ENCODE assay signal across 18 cellular contexts in the genomic region with DNA sequence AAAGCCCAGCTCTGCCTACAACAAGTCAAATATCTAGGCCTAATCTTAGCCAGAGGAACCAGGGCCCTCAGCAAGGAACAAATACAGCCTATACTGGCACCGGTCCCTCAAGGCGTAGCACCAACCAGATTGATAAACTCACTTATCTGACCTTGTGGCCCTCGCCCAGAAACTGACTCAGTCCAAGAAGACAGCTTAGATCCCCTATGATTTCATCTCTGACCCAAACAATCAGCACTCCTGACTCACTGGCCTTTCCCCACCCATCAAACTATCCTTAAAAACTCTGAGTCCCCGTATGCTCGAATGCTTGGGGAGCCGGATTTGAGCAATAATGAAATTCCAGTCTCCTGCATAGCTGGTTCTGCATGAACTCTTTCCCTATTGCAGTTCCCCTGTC. TPM values are rescaled to one million over a fixed set of nuclear protein-coding genes. Genes with fewer than 3 reads are reported as not detected.
DNase-seq lines count a peak whose midpoint lies in the region; TF ChIP-seq lines count a peak whose summit lies in the region.
"Had no signal": no experiment of that assay in that cellular context is flagged by ENCODE, and none has a peak within 500 bp of the region (broad histone marks: within the 10 kb centered on the region; RNA-seq: fewer than 3 reads in every experiment).

No MANE protein-coding gene starts in this region.

- WGBS in mammary epithelial cell (ENCODE audit: low coverage, missing lambda C conversion rate), result 91% methylated on average over 6 of the region's 6 CpGs

- intact Hi-C loops in MCF 10A (cut with micrococcal nuclease), result no loop called here
- intact Hi-C loops in mammary epithelial cell (cut with micrococcal nuclease), result no loop called here

- no peaks in the 10 kb centered on the region for H3K36me3 ChIP-seq in mammary epithelial cell (ENCODE audit: insufficient read depth, low read length)

- no peak overlapping the region for H2AFZ ChIP-seq in mammary epithelial cell (ENCODE audit: low read depth, low read length)

- peaks cover 11% of the 10 kb centered on the region for H3K4me1 ChIP-seq in mammary epithelial cell (ENCODE audit: insufficient read depth, low read length)

- H3K4me1 Mint-ChIP-seq in MCF 10A (ENCODE audit: insufficient read depth, unreplicated experiment), result peaks cover 11% of the 10 kb centered on the region

- H3K9me3 Mint-ChIP-seq in MCF 10A (ENCODE audit: unreplicated experiment), result no peaks in the 10 kb centered on the region

- peaks cover 5% of the 10 kb centered on the region for H3K36me3 Mint-ChIP-seq in MCF 10A (ENCODE audit: insufficient read depth, unreplicated experiment)

- in situ Hi-C loops in mammary epithelial cell (cut with MboI; ENCODE audit: low sequenced_read_pairs in 2 of 2), result no loop called here

- no peak overlapping the region for H3K27ac Mint-ChIP-seq in MCF 10A (ENCODE audit: low read depth, unreplicated experiment)
- H3K27ac Mint-ChIP-seq: stimulated activated naive B cell treated with anti-CD40 and anti-IgM and Interleukin-4, amounts not matched to agents 10 μg/mL and 1 μg/mL and 100 μg/mL, for 72 hours had no signal

- H3K27me3 ChIP-seq in mammary epithelial cell (ENCODE audit: insufficient read depth, low read length), result no peaks in the 10 kb centered on the region

- no peak overlapping the region for H3K9ac ChIP-seq in mammary epithelial cell (ENCODE audit: insufficient read depth, low read length)

- POLR2A ChIA-PET in MCF 10A (lab: Yijun Ruan, JAX), result no interaction called here

- peaks cover 12% of the 10 kb centered on the region for H3K79me2 ChIP-seq in mammary epithelial cell (ENCODE audit: insufficient read depth, low read length)

- CTCF ChIA-PET in MCF 10A (lab: Yijun Ruan, JAX), result interaction anchor here (1.8 kb wide), 1 partner anchor 15 kb away, joined by 5 read pairs; no protein-coding TSS in a partner anchor
- CTCF ChIA-PET in mammary epithelial cell (lab: Charles Lee; ENCODE audit: low non-redundant PET), result no interaction called here

- H3K27me3 Mint-ChIP-seq in MCF 10A (ENCODE audit: insufficient read depth, unreplicated experiment), result peaks cover 43% of the 10 kb centered on the region

- H3K9me3 ChIP-seq in mammary epithelial cell (replicated peaks; ENCODE audit: insufficient read depth, low read length), result no peaks in the 10 kb centered on the region

- H3K27ac ChIP-seq in mammary epithelial cell (ENCODE audit: insufficient read depth, low read depth, low read length), result no peak overlapping the region
- H3K27ac ChIP-seq in substantia nigra (ENCODE audit: low read depth, low read length, poor library complexity, severe bottlenecking), result no peak overlapping the region

- H4K20me1 ChIP-seq in mammary epithelial cell (ENCODE audit: insufficient read depth, low read length), result no peaks in the 10 kb centered on the region

- peak overlapping the region; percentile 36 for H3K4me3 Mint-ChIP-seq in MCF 10A (ENCODE audit: unreplicated experiment)

- dilution Hi-C loops in mammary epithelial cell (cut with HindIII; ENCODE audit: low sequenced_read_pairs), result no loop called here

- H3K4me3 ChIP-seq in mammary epithelial cell (replicated peaks in 1 of 3; ENCODE audit: insufficient read depth in 1 of 3, low read depth in 2 of 3, low read length in 3 of 3), result no peak overlapping the region
- H3K4me3 ChIP-seq: smooth muscle cell had no signal

- DNase-seq in MCF 10A (ENCODE audit: unreplicated experiment), result peak; percentile 2
- DNase-seq in mammary epithelial cell, result no peak
- peak; percentile 59 for DNase-seq in amniotic epithelial cell (ENCODE audit: low read depth)
- peak; percentile 37 for DNase-seq in left kidney (ENCODE audit: low read depth, low spot score)
- DNase-seq in activated CD4-positive, CD25-positive, alpha-beta regulatory T cell (lab: John Stamatoyannopoulos, UW), result no peak
- DNase-seq in DMS53 (lab: John Stamatoyannopoulos, UW), result no peak
- no peak for DNase-seq in HuH-7.5 (ENCODE audit: low spot score)
- no peak for DNase-seq in substantia nigra (lab: John Stamatoyannopoulos, UW)
- DNase-seq: activated CD4-positive, alpha-beta T cell treated with anti-CD3 and anti-CD28 coated beads for 4 hours; amniotic stem cell; Calu3; glutamatergic neuron; midbrain; MV-4-11; NCI-H2107; NCI-H82; stimulated activated naive B cell treated with anti-CD40 and anti-IgM and Interleukin-4, amounts not matched to agents 10 μg/mL and 1 μg/mL and 100 μg/mL, for 72 hours had no signal

- H3K4me2 ChIP-seq in mammary epithelial cell (ENCODE audit: insufficient read depth, low read depth, low read length), result no peak overlapping the region
- H3K4me2 ChIP-seq: smooth muscle cell had no signal

- TF ChIP-seq CTCF in MCF 10A (IDR thresholded peaks at IDR 0.05; ENCODE audit: unreplicated experiment) (no peak), mammary epithelial cell (conservative IDR thresholded peaks at IDR 0.05 in 1 of 2, IDR thresholded peaks at IDR 0.05 in 1 of 2; ENCODE audit: extremely low read depth in 1 of 2, insufficient read depth in 1 of 2, low read depth in 1 of 2, low read length in 2 of 2) (no peak)

- BruUV-seq in MCF 10A (replicated peaks; lab: Mats Ljungman, UMichigan), result no TSS peak
- BruUV-seq in mammary epithelial cell (replicated peaks; lab: Mats Ljungman, UMichigan), result no TSS peak

RNA-seq across cellular contexts. Expression of a gene that starts 1.7 kb away (rescaled TPM):
- total RNA-seq in MCF 10A (2022) (14.7 and 27.7 TPM in 2 replicates), mammary epithelial cell (10 to 100 TPM; 18.7 to 25.7 TPM)
- polyA plus RNA-seq in mammary epithelial cell, result 37.7 TPM
- 26.8 TPM for polyA minus RNA-seq in mammary epithelial cell

Comparison
In these comparisons a context has a peak if more than half of its experiments do, and no peak if none do; other contexts are left out.
1. DNase-seq: peak in MCF 10A (single experiment), amniotic epithelial cell (single experiment) and left kidney (single experiment); none in mammary epithelial cell (single experiment), activated CD4-positive, CD25-positive, alpha-beta regulatory T cell (0 of 4), DMS53 (single experiment), HuH-7.5 (single experiment) and substantia nigra (0 of 49).